5 cellular contexts compared by ENCODE assay signal in the genomic region with DNA sequence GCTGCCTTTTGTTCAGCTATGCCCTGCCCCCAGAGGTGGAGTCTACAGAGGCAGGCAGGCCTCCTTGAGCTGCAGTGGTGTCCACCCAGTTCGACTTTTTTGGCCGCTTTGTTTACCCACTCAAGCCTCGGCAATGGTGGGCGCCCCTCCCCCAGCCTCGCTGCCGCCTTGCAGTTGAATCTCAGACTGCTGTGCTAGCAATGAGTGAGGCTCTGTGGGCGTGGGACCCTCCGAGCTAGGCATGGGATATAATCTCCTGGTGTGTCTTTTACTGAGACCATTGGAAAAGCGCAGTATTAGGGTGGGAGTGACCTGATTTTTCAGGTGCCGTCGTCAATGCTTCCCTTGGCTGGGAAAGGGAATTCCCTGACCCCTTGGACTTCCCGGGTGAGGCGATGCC.
DNase-seq lines count a peak whose midpoint lies in the region; ATAC-seq, FAIRE-seq and TF ChIP-seq lines count a peak whose summit lies in the region.
"Not testable (repeated sequence)": the region's sequence is repeated elsewhere in the genome, so short reads cannot be mapped to it uniquely, and the experiment has no call there.

No MANE protein-coding gene starts in this region.

- H3K4me3 Mint-ChIP-seq in chondrocyte (ENCODE audit: unreplicated experiment), result not testable (repeated sequence)

- not testable (repeated sequence) for H3K4me1 Mint-ChIP-seq in chondrocyte (ENCODE audit: low read depth)

- not testable (repeated sequence) for FAIRE-seq in kidney (lab: Jason Lieb, UNC)

- not testable (repeated sequence) for H3K27me3 Mint-ChIP-seq in chondrocyte (ENCODE audit: low read depth)

- H3K27ac Mint-ChIP-seq in chondrocyte (ENCODE audit: unreplicated experiment), result not testable (repeated sequence)

- not testable (repeated sequence) for H3K36me3 Mint-ChIP-seq in chondrocyte (ENCODE audit: low read depth)

- TF ChIP-seq CTCF in chondrocyte (IDR thresholded peaks at IDR 0.05); kidney (IDR thresholded peaks at IDR 0.05; ENCODE audit: borderline replicate concordance, extremely low read depth, insufficient read depth): not testable (repeated sequence)

- H3K27ac ChIP-seq in kidney (ENCODE audit: low read depth in 2 of 2, low read length in 2 of 2), result not testable (repeated sequence)

- not testable (repeated sequence) for H3K4me1 ChIP-seq in kidney (ENCODE audit: control insufficient read depth in 1 of 2, insufficient read depth in 1 of 2, low read depth in 1 of 2, low read length in 2 of 2)

- intact Hi-C loops in kidney (cut with DNase I); posterior vena cava (cut with DNase I); sciatic nerve (cut with DNase I): not testable (repeated sequence)

- not testable (repeated sequence) for ATAC-seq in sciatic nerve

- H3K36me3 ChIP-seq in kidney (ENCODE audit: control insufficient read depth in 1 of 2, insufficient read depth in 2 of 2, low read length in 2 of 2), result not testable (repeated sequence)

- H3K4me3 ChIP-seq in kidney (ENCODE audit: low read length in 2 of 2), result not testable (repeated sequence)

- not testable (repeated sequence) for H3K9ac ChIP-seq in kidney (ENCODE audit: low read length in 2 of 2)

- DNase-seq in activated effector memory CD4-positive, alpha-beta T cell treated with anti-CD3 and anti-CD28 coated beads, Interleukin-2, amount 50 U/mL, for 16 hours, result peak; percentile 28
- DNase-seq in chondrocyte (ENCODE audit: low spot score) (peak; percentile 75), kidney (peak; percentile 49), posterior vena cava (ENCODE audit: low spot score) (peak; percentile 72), sciatic nerve (ENCODE audit: low spot score) (peak; percentile 46)

- H3K9me3 Mint-ChIP-seq in chondrocyte (ENCODE audit: low read depth), result peaks cover 37% of the 10 kb centered on the region

- H3K9me3 ChIP-seq in kidney (ENCODE audit: control insufficient read depth in 1 of 2, low read length in 2 of 2), result not testable (repeated sequence)
